In genomic region chr1:13703558-13704485, GRCh38 we compare ENCODE assay signal across 10 cellular contexts. TPM values are rescaled to one million over a fixed set of nuclear protein-coding genes. Genes with fewer than 3 reads are reported as not detected.
DNase-seq lines count a peak whose midpoint lies in the region; ATAC-seq and TF ChIP-seq lines count a peak whose summit lies in the region.
"Had no signal": no experiment of that assay in that cellular context is flagged by ENCODE, and none has a peak within 500 bp of the region (broad histone marks: within the 10 kb centered on the region; RNA-seq: fewer than 3 reads in every experiment).

No MANE protein-coding gene starts in this region.

- POLR2A ChIA-PET in BJ (lab: Charles Lee) = no interaction called here
- POLR2A ChIA-PET in activated CD4-positive, alpha-beta memory T cell treated with anti-CD3 and anti-CD28 coated beads for 36 hours (lab: Charles Lee) = interaction anchor here (0.6 to 3.0 kb wide), 8 partner anchors 9 to 1968 kb away, joined by 3 to 22 read pairs (median 4); partner anchors contain the start of gene AGTRAP

- H3K27me3 ChIP-seq in BJ (ENCODE audit: control insufficient read depth, insufficient read depth, low read length) = no peaks in the 10 kb centered on the region

- no peaks in the 10 kb centered on the region for H3K9me3 Mint-ChIP-seq in activated CD4-positive, alpha-beta memory T cell treated with anti-CD3 and anti-CD28 coated beads for 36 hours

- CTCF ChIA-PET in BJ (lab: Yijun Ruan, JAX) = interaction anchor here (0.9 to 1.6 kb wide), 4 partner anchors 10 to 22 kb away, joined by 3 to 4 read pairs (median 3); no protein-coding TSS in a partner anchor
- CTCF ChIA-PET in activated CD4-positive, alpha-beta memory T cell treated with anti-CD3 and anti-CD28 coated beads for 36 hours (lab: Charles Lee) = interaction anchor here (1.0 to 4.2 kb wide), 4 partner anchors 11 to 28 kb away, joined by 3 to 28 read pairs (median 4); no protein-coding TSS in a partner anchor

- DNase-seq in BJ (ENCODE audit: low read depth) (no peak), GM12865 (ENCODE audit: low read depth) (no peak), left kidney (ENCODE audit: low read depth, low spot score) (peak; percentile 53), NCI-H526 treated with DMSO at 0.1 percent for 48 hours (lab: John Stamatoyannopoulos, UW) (no peak), KG1 (lab: John Stamatoyannopoulos, UW) (no peak)
- DNase-seq in activated CD4-positive, alpha-beta memory T cell treated with anti-CD3 and anti-CD28 coated beads for 36 hours = no peak
- DNase-seq in stimulated activated CD4-positive, alpha-beta T cell treated with anti-CD3 and anti-CD28 coated beads, Interleukin-15, amount 100 ng/mL, for 24 hours = no peak
- DNase-seq: C1 segment of cervical spinal cord, H7 had no signal

- peaks cover 15% of the 10 kb centered on the region for H3K36me3 Mint-ChIP-seq in activated CD4-positive, alpha-beta memory T cell treated with anti-CD3 and anti-CD28 coated beads for 36 hours

- TF ChIP-seq CTCF in BJ (IDR thresholded peaks at IDR 0.05; ENCODE audit: insufficient read depth, low read depth, low read length) (0 out of 2 replicates have a peak, but pooled peaks have one; percentile 5), GM12865 (IDR thresholded peaks at IDR 0.05; ENCODE audit: insufficient read depth, low read depth, low read length, missing control alignments) (no peak)

- H3K4me1 Mint-ChIP-seq in activated CD4-positive, alpha-beta memory T cell treated with anti-CD3 and anti-CD28 coated beads for 36 hours (ENCODE audit: low read depth) = peaks cover 64% of the 10 kb centered on the region

- no peaks in the 10 kb centered on the region for H3K36me3 ChIP-seq in BJ (ENCODE audit: control insufficient read depth, insufficient read depth, low read length)

- H3K4me3 Mint-ChIP-seq in activated CD4-positive, alpha-beta memory T cell treated with anti-CD3 and anti-CD28 coated beads for 36 hours = peak overlapping the region; percentile 4

- intact Hi-C loops in activated CD4-positive, alpha-beta memory T cell treated with anti-CD3 and anti-CD28 coated beads for 36 hours (cut with micrococcal nuclease) = no loop called here

- no peak overlapping the region for H3K4me3 ChIP-seq in BJ (ENCODE audit: low read depth, low read length)
- peak overlapping the region; percentile 98 for H3K4me3 ChIP-seq in GM12865 (ENCODE audit: low read depth, low read length)

- ATAC-seq in HG03045 (IDR thresholded peaks at IDR 0.05; ENCODE audit: unreplicated experiment) = no peak

- no peaks in the 10 kb centered on the region for H3K27me3 Mint-ChIP-seq in activated CD4-positive, alpha-beta memory T cell treated with anti-CD3 and anti-CD28 coated beads for 36 hours

- H3K27ac Mint-ChIP-seq in activated CD4-positive, alpha-beta memory T cell treated with anti-CD3 and anti-CD28 coated beads for 36 hours = peak overlapping the region; percentile 97

RNA-seq across cellular contexts. Expression of gene PRDM2, which starts 3.8 kb away (rescaled TPM):
- 9.6 and 11.6 TPM in 2 replicates for polyA plus RNA-seq in BJ (2011; rRNA removed)
- 11.6 and 16.7 TPM in 2 replicates for polyA minus RNA-seq in BJ (2011; rRNA and poly(A)+ RNA removed)
- total RNA-seq in activated CD4-positive, alpha-beta memory T cell treated with anti-CD3 and anti-CD28 coated beads for 36 hours = 10 to 100 TPM; 41.7 to 44.6 TPM
